9 cellular contexts compared by ENCODE assay signal in the genomic region with DNA sequence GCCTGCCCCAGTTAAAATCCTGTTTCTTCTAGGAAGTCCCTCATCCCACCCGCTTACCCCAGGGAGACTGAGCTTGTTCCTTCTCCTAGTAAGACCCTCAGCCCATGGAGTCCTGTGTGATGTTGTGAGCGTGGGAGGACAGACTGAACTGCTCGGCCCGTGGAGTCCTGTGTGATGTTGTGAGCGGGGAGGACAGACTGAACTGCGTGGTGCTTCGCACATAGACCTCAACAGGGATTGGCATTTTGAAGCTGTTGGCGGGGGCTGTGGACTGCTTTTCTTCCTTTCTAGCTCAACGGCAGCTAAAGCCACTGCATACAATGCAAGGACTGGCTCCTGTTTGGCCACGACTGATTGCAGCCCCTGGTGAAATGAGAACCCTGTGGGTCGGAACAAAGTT. TPM values are rescaled to one million over a fixed set of nuclear protein-coding genes. Genes with fewer than 3 reads are reported as not detected.
DNase-seq lines count a peak whose midpoint lies in the region; ATAC-seq lines count a peak whose summit lies in the region.
"Had no signal": no experiment of that assay in that cellular context is flagged by ENCODE, and none has a peak within 500 bp of the region (broad histone marks: within the 10 kb centered on the region; RNA-seq: fewer than 3 reads in every experiment).

No MANE protein-coding gene starts in this region.

- no peaks in the 10 kb centered on the region for H3K9me3 ChIP-seq in right cardiac atrium (ENCODE audit: control insufficient read depth, low read length)
- H3K9me3 ChIP-seq: right lobe of liver had no signal

- WGBS in right cardiac atrium = 91% methylated on average over 11 of the region's 11 CpGs

- peaks cover 10% of the 10 kb centered on the region for H3K4me1 ChIP-seq in right cardiac atrium (ENCODE audit: control insufficient read depth, insufficient read depth, low read length)

- no peaks in the 10 kb centered on the region for H3K27me3 ChIP-seq in right cardiac atrium (ENCODE audit: control insufficient read depth, insufficient read depth)
- H3K27me3 ChIP-seq: right lobe of liver had no signal

- peak overlapping the region; percentile 35 for H3K27ac ChIP-seq in right cardiac atrium (ENCODE audit: low read length)
- H3K27ac ChIP-seq: right lobe of liver had no signal

- peak in 1 of 3 donors; percentile 32 for DNase-seq in right cardiac atrium
- DNase-seq in Right ventricle myocardium superior = no peak
- peak; percentile 15 for DNase-seq in astrocyte of the hippocampus (ENCODE audit: low read depth, low spot score)
- peak in 1 of 10 donors; percentile 55 for DNase-seq in naive thymus-derived CD8-positive, alpha-beta T cell
- DNase-seq in NCI-H1417 treated with DMSO at 0.1 percent for 48 hours (lab: John Stamatoyannopoulos, UW) = no peak
- no peak for DNase-seq in activated effector memory CD4-positive, alpha-beta T cell treated with Interleukin-2 at 50 U/mL for 16 hours
- no peak for DNase-seq in HuH-7 (ENCODE audit: low spot score)

- H3K4me1 Mint-ChIP-seq in naive thymus-derived CD8-positive, alpha-beta T cell = peaks cover 17 to 54% (median 39%) of the 10 kb centered on the region in 4 donors

- H3K4me3 ChIP-seq in right cardiac atrium (ENCODE audit: low read length) = no peak overlapping the region
- H3K4me3 ChIP-seq: right lobe of liver had no signal

- no peak for ATAC-seq in right cardiac atrium
- ATAC-seq in Right ventricle myocardium superior (ENCODE audit: poor library complexity) = no peak
- no peak for ATAC-seq in naive thymus-derived CD8-positive, alpha-beta T cell
- no peak for ATAC-seq in HG03159 (IDR thresholded peaks at IDR 0.05; ENCODE audit: unreplicated experiment)

- POLR2A ChIA-PET in naive thymus-derived CD8-positive, alpha-beta T cell (lab: Charles Lee) = interaction anchor here (0.6 to 2.9 kb wide), 15 partner anchors 9 to 1612 kb away, joined by 3 to 18 read pairs (median 5); partner anchors contain the start of genes EHD4, JMJD7 and MAPKBP1

- H3K4me3 Mint-ChIP-seq in naive thymus-derived CD8-positive, alpha-beta T cell = peak overlapping the region; percentile 36 to 90 (median 78)

- no peaks in the 10 kb centered on the region for H3K9me3 Mint-ChIP-seq in naive thymus-derived CD8-positive, alpha-beta T cell

- intact Hi-C loops in right cardiac atrium (cut with DNase I) (no loop called here), Right ventricle myocardium superior (cut with DNase I) (no loop called here)

- H3K27ac Mint-ChIP-seq in naive thymus-derived CD8-positive, alpha-beta T cell = peak overlapping the region; percentile 93 to 100 (median 98)

- H3K27me3 Mint-ChIP-seq in naive thymus-derived CD8-positive, alpha-beta T cell = no peaks in the 10 kb centered on the region

- peaks cover 0 to 10% (median 2%) of the 10 kb centered on the region in 3 donors for H3K36me3 Mint-ChIP-seq in naive thymus-derived CD8-positive, alpha-beta T cell

RNA-seq across cellular contexts. Expression of gene SPTBN5, which starts 1.6 kb away (rescaled TPM):
- 1 to 10 TPM; 1.7 to 4.3 (median 3.8) TPM for total RNA-seq in right cardiac atrium
- 2.3 TPM for polyA plus RNA-seq in right cardiac atrium
- total RNA-seq in Right ventricle myocardium superior = 3.4 TPM
- under 1 TPM; 0.81 to 0.96 TPM for total RNA-seq in naive thymus-derived CD8-positive, alpha-beta T cell
- polyA plus RNA-seq in naive thymus-derived CD8-positive, alpha-beta T cell = under 1 TPM in 1 of 3 donors, not detected in 2; 0.02 TPM

RNA-seq across cellular contexts. Expression of gene PLA2G4B, which starts 56.8 kb away (rescaled TPM):
- total RNA-seq in right cardiac atrium (1 to 10 TPM; 1.8 to 7.1 (median 5.8) TPM), Right ventricle myocardium superior (3.6 TPM)
- polyA plus RNA-seq in right cardiac atrium = 3.9 TPM
- 10 to 100 TPM; 40.1 to 64.9 TPM for total RNA-seq in naive thymus-derived CD8-positive, alpha-beta T cell
- polyA plus RNA-seq in naive thymus-derived CD8-positive, alpha-beta T cell = 1 to 10 TPM in 2 of 3 donors, under 1 TPM in 1; 0.82 to 2.9 (median 1.1) TPM
